ENCODE assay signal across 19 cellular contexts in genomic region chr20:59784365-59785117, GRCh38.
"Had no signal": no experiment of that assay in that cellular context is flagged by ENCODE, and none has a peak within 500 bp of the region (broad histone marks: within the 10 kb centered on the region; RNA-seq: fewer than 3 reads in every experiment).

No MANE protein-coding gene starts in this region.

- H3K4me1 ChIP-seq: body of pancreas, heart left ventricle, parathyroid adenoma had no signal

- H3K27me3 ChIP-seq: body of pancreas had no signal

- H3K9me3 Mint-ChIP-seq: activated CD4-positive, alpha-beta memory T cell treated with anti-CD3 and anti-CD28 coated beads for 36 hours; activated naive CD8-positive, alpha-beta T cell treated with anti-CD3 and anti-CD28 coated beads for 36 hours; mesothelial cell of epicardium had no signal

- H3K36me3 ChIP-seq: heart left ventricle had no signal

- H3K27ac ChIP-seq: body of pancreas, heart left ventricle, parathyroid adenoma, VCaP had no signal

- H3K27ac Mint-ChIP-seq: activated CD4-positive, alpha-beta memory T cell treated with anti-CD3 and anti-CD28 coated beads for 36 hours; activated CD4-positive, alpha-beta T cell treated with anti-CD3 and anti-CD28 coated beads for 36 hours; activated naive CD8-positive, alpha-beta T cell treated with anti-CD3 and anti-CD28 coated beads for 36 hours; mesothelial cell of epicardium had no signal

- ATAC-seq: activated CD4-positive, alpha-beta T cell treated with anti-CD3 and anti-CD28 coated beads for 36 hours; body of pancreas; heart left ventricle; left cardiac atrium; SK-N-SH treated with all-trans-retinoic acid at 6 μM for 48 hours had no signal

- H3K4me3 ChIP-seq: body of pancreas, heart left ventricle, lung had no signal

- H3K4me1 Mint-ChIP-seq: activated CD4-positive, alpha-beta T cell treated with anti-CD3 and anti-CD28 coated beads for 36 hours; activated naive CD8-positive, alpha-beta T cell treated with anti-CD3 and anti-CD28 coated beads for 36 hours; mesothelial cell of epicardium had no signal

- H3K36me3 Mint-ChIP-seq: activated CD4-positive, alpha-beta memory T cell treated with anti-CD3 and anti-CD28 coated beads for 36 hours; activated naive CD8-positive, alpha-beta T cell treated with anti-CD3 and anti-CD28 coated beads for 36 hours; mesothelial cell of epicardium had no signal

- H3K79me2 ChIP-seq: parathyroid adenoma had no signal

- H2AFZ ChIP-seq: parathyroid adenoma had no signal

- DNase-seq: activated CD4-positive, alpha-beta memory T cell treated with anti-CD3 and anti-CD28 coated beads for 36 hours; activated CD4-positive, alpha-beta T cell treated with anti-CD3 and anti-CD28 coated beads for 36 hours; activated naive CD8-positive, alpha-beta T cell treated with anti-CD3 and anti-CD28 coated beads for 36 hours; amygdala; body of pancreas; central memory CD4-positive, alpha-beta T cell; effector memory CD4-positive, alpha-beta T cell; foreskin melanocyte; left cardiac atrium; stimulated activated CD4-positive, alpha-beta T cell treated with anti-CD3 and anti-CD28 coated beads, Interleukin-15, amount 100 ng/mL, for 24 hours; stimulated activated CD4-positive, alpha-beta T cell treated with anti-CD3 and anti-CD28 coated beads, Interleukin-4, amount 100 ng/mL, for 24 hours; stimulated activated naive CD4-positive, alpha-beta T cell treated with Interleukin-2 at 50 U/mL for 16 hours; trophoblast cell had no signal

- H3K9me3 ChIP-seq: body of pancreas, heart left ventricle had no signal

- H3K9ac ChIP-seq: parathyroid adenoma had no signal

- H3K4me3 Mint-ChIP-seq: activated CD4-positive, alpha-beta memory T cell treated with anti-CD3 and anti-CD28 coated beads for 36 hours; activated CD4-positive, alpha-beta T cell treated with anti-CD3 and anti-CD28 coated beads for 36 hours; activated naive CD8-positive, alpha-beta T cell treated with anti-CD3 and anti-CD28 coated beads for 36 hours; mesothelial cell of epicardium had no signal
